In genomic region chr12:27823038-27823437, GRCh38 we compare ENCODE assay signal across 22 cellular contexts. TPM values are rescaled to one million over a fixed set of nuclear protein-coding genes. Genes with fewer than 3 reads are reported as not detected.
DNase-seq lines count a peak whose midpoint lies in the region; ATAC-seq, FAIRE-seq and TF ChIP-seq lines count a peak whose summit lies in the region.
"Had no signal": no experiment of that assay in that cellular context is flagged by ENCODE, and none has a peak within 500 bp of the region (broad histone marks: within the 10 kb centered on the region; RNA-seq: fewer than 3 reads in every experiment).

No MANE protein-coding gene starts in this region.

- H3K4me1 Mint-ChIP-seq in activated CD4-positive, alpha-beta T cell treated with anti-CD3 and anti-CD28 coated beads for 36 hours = peaks cover 33% of the 10 kb centered on the region
- H3K4me1 Mint-ChIP-seq in activated T-helper 1 cell treated with anti-CD3 and anti-CD28 coated beads, Interleukin-12 subunit alpha, Interleukin-12 subunit beta, Interleukin-2, Interleukin-4 antibody, amounts not matched to agents 30 ng/mL and 10 ng/mL and 1 ng/mL, durations not matched to agents 14 hours and 24 hours and 36 hours (ENCODE audit: low read depth) = peaks cover 59% of the 10 kb centered on the region

- H3K36me3 Mint-ChIP-seq in activated CD4-positive, alpha-beta T cell treated with anti-CD3 and anti-CD28 coated beads for 36 hours (ENCODE audit: low read depth) = no peaks in the 10 kb centered on the region
- H3K36me3 Mint-ChIP-seq in activated T-helper 1 cell treated with anti-CD3 and anti-CD28 coated beads, Interleukin-12 subunit alpha, Interleukin-12 subunit beta, Interleukin-2, Interleukin-4 antibody, amounts not matched to agents 30 ng/mL and 10 ng/mL and 1 ng/mL, durations not matched to agents 14 hours and 24 hours and 36 hours (ENCODE audit: low read depth) = no peaks in the 10 kb centered on the region
- H3K36me3 Mint-ChIP-seq: activated naive CD8-positive, alpha-beta T cell treated with anti-CD3 and anti-CD28 coated beads, Interleukin-2, amount 10 ng/mL, durations not matched to agents 7 days and 5 days had no signal

- BruUV-seq in HepG2 (replicated peaks; lab: Mats Ljungman, UMichigan) = no TSS peak

- H3K9me3 ChIP-seq in HepG2 (ENCODE audit: low read length) = no peaks in the 10 kb centered on the region
- H3K9me3 ChIP-seq: neutrophil, prostate gland had no signal

- no peaks in the 10 kb centered on the region for H4K20me1 ChIP-seq in HepG2 (ENCODE audit: insufficient read depth, low read length)

- peak; percentile 30 for DNase-seq in activated CD4-positive, alpha-beta T cell treated with anti-CD3 and anti-CD28 coated beads for 36 hours
- DNase-seq in activated CD4-positive, alpha-beta T cell treated with anti-CD3 and anti-CD28 coated beads for 4 hours = no peak
- peak; percentile 23 for DNase-seq in stimulated activated CD4-positive, alpha-beta T cell treated with anti-CD3 and anti-CD28 coated beads, Interleukin-1b, Interleukin-23, amount 100 ng/mL, for 48 hours
- DNase-seq in stimulated activated CD4-positive, alpha-beta T cell treated with anti-CD3 and anti-CD28 coated beads, Interleukin-4, amount 100 ng/mL, for 1 hour = no peak
- DNase-seq in activated T-helper 1 cell treated with anti-CD3 and anti-CD28 coated beads, Interleukin-12 subunit alpha, Interleukin-12 subunit beta, Interleukin-2, Interleukin-4 antibody, amounts not matched to agents 30 ng/mL and 10 ng/mL and 1 ng/mL, durations not matched to agents 14 hours and 24 hours and 36 hours (ENCODE audit: low spot score) = no peak
- no peak for DNase-seq in SKM-1 treated with dmso at 0.1 percent for 144 hours (lab: John Stamatoyannopoulos, UW; ENCODE audit: unreplicated experiment)
- no peak for DNase-seq in HepG2 (ENCODE audit: low spot score)
- DNase-seq: activated naive CD8-positive, alpha-beta T cell treated with anti-CD3 and anti-CD28 coated beads, Interleukin-2, amount 10 ng/mL, durations not matched to agents 7 days and 5 days; NCI-H1436 treated with DMSO at 0.1 percent for 48 hours; NCI-H510A; RPMI8226; trophoblast cell had no signal

- no peak overlapping the region for H3K27ac Mint-ChIP-seq in activated CD4-positive, alpha-beta T cell treated with anti-CD3 and anti-CD28 coated beads for 36 hours
- H3K27ac Mint-ChIP-seq in activated T-helper 1 cell treated with anti-CD3 and anti-CD28 coated beads, Interleukin-12 subunit alpha, Interleukin-12 subunit beta, Interleukin-2, Interleukin-4 antibody, amounts not matched to agents 30 ng/mL and 10 ng/mL and 1 ng/mL, durations not matched to agents 14 hours and 24 hours and 36 hours = peak overlapping the region; percentile 53
- H3K27ac Mint-ChIP-seq: activated naive CD8-positive, alpha-beta T cell treated with anti-CD3 and anti-CD28 coated beads, Interleukin-2, amount 10 ng/mL, durations not matched to agents 7 days and 5 days had no signal

- peaks cover 25% of the 10 kb centered on the region for H3K4me1 ChIP-seq in HepG2 (ENCODE audit: insufficient read depth, low read length)
- H3K4me1 ChIP-seq: prostate gland had no signal

- TF ChIP-seq POLR2A in HepG2 (IDR thresholded peaks at IDR 0.05; ENCODE audit: insufficient read depth in 1 of 2, low read depth in 2 of 2, low read length in 2 of 2) = no peak

- CTCF ChIA-PET in activated CD4-positive, alpha-beta T cell treated with anti-CD3 and anti-CD28 coated beads for 36 hours (lab: Charles Lee) = interaction anchor here (0.9 to 4.4 kb wide), 5 partner anchors 12 to 41 kb away, joined by 4 to 79 read pairs (median 8); no protein-coding TSS in a partner anchor
- CTCF ChIA-PET in HepG2 (lab: Yijun Ruan, JAX; ENCODE audit: low intra/inter-chr PET ratio, low total read pairs) = no interaction called here

- H3K4me2 ChIP-seq in HepG2 (ENCODE audit: low read depth, low read length) = no peak overlapping the region

- WGBS in HepG2 (ENCODE audit: low lambda C conversion rate) = 54% methylated on average over 5 of the region's 5 CpGs

- no peaks in the 10 kb centered on the region for H3K36me3 ChIP-seq in HepG2 (replicated peaks in 1 of 2; ENCODE audit: control insufficient read depth in 1 of 2, insufficient read depth in 2 of 2, low read length in 2 of 2)
- H3K36me3 ChIP-seq: neutrophil, prostate gland had no signal

- POLR2A ChIA-PET in activated CD4-positive, alpha-beta T cell treated with anti-CD3 and anti-CD28 coated beads for 36 hours (lab: Charles Lee) = interaction anchor here (0.6 to 1.5 kb wide), 3 partner anchors 24 to 43 kb away, joined by 3 to 5 read pairs (median 3); partner anchors contain the start of genes KLHL42 and MANSC4
- POLR2A ChIA-PET in HepG2 (lab: Yijun Ruan, JAX) = no interaction called here

- H3K9me3 Mint-ChIP-seq in activated CD4-positive, alpha-beta T cell treated with anti-CD3 and anti-CD28 coated beads for 36 hours (ENCODE audit: low read depth) = no peaks in the 10 kb centered on the region
- H3K9me3 Mint-ChIP-seq in activated T-helper 1 cell treated with anti-CD3 and anti-CD28 coated beads, Interleukin-12 subunit alpha, Interleukin-12 subunit beta, Interleukin-2, Interleukin-4 antibody, amounts not matched to agents 30 ng/mL and 10 ng/mL and 1 ng/mL, durations not matched to agents 14 hours and 24 hours and 36 hours = no peaks in the 10 kb centered on the region
- H3K9me3 Mint-ChIP-seq: activated naive CD8-positive, alpha-beta T cell treated with anti-CD3 and anti-CD28 coated beads, Interleukin-2, amount 10 ng/mL, durations not matched to agents 7 days and 5 days; central memory CD8-positive, alpha-beta T cell had no signal

- no peak for TF ChIP-seq RAD21 in HepG2 (CRISPR knock-in tag; IDR thresholded peaks at IDR 0.05)

- intact Hi-C loops in activated CD4-positive, alpha-beta T cell treated with anti-CD3 and anti-CD28 coated beads for 36 hours (cut with DNase I, micrococcal nuclease) = loop anchor here (2.0 to 10.0 kb wide), 8 partner anchors 112 to 1259 kb away; partner anchors contain the start of genes CCDC91 (in 1 of the 2), MRPS35 (in 1 of the 2) and PPFIBP1 (in 1 of the 2)
- intact Hi-C loops in activated T-helper 1 cell treated with anti-CD3 and anti-CD28 coated beads, Interleukin-12 subunit alpha, Interleukin-12 subunit beta, Interleukin-2, Interleukin-4 antibody, amounts not matched to agents 30 ng/mL and 10 ng/mL and 1 ng/mL, durations not matched to agents 14 hours and 24 hours and 36 hours (cut with micrococcal nuclease) = loop anchor here (2.0 to 10.0 kb wide), 9 partner anchors 40 to 1548 kb away; partner anchors contain the start of genes FGFR1OP2, INTS13, MED21 and STK38L
- intact Hi-C loops in HepG2 (cut with micrococcal nuclease; ENCODE audit: unreplicated experiment) = no loop called here

- H2AFZ ChIP-seq in HepG2 (ENCODE audit: low read length) = no peak overlapping the region

- TF ChIP-seq EP300 in HepG2 (IDR thresholded peaks at IDR 0.05; ENCODE audit: low read depth in 2 of 2, low read length in 2 of 2) = no peak
- no peak for TF ChIP-seq EP300 in HepG2 (CRISPR knock-in tag; IDR thresholded peaks at IDR 0.05; ENCODE audit: borderline replicate concordance)

- no peak overlapping the region for H3K9ac ChIP-seq in HepG2 (ENCODE audit: insufficient read depth, low read depth, low read length)

- H3K4me3 ChIP-seq in HepG2 (replicated peaks in 1 of 3; ENCODE audit: insufficient read depth in 1 of 3, low read depth in 2 of 3, low read length in 3 of 3) = no peak overlapping the region
- H3K4me3 ChIP-seq: prostate gland, SK-N-MC had no signal

- ATAC-seq in activated CD4-positive, alpha-beta T cell treated with anti-CD3 and anti-CD28 coated beads for 36 hours = no peak
- ATAC-seq in HG03175 (IDR thresholded peaks at IDR 0.05; ENCODE audit: unreplicated experiment) (no peak), HepG2 (no peak)

- H3K27ac ChIP-seq in HepG2 (ENCODE audit: extremely low read length, insufficient read depth, low read length) = no peak overlapping the region
- H3K27ac ChIP-seq: 22Rv1, neutrophil, prostate gland, SK-N-MC had no signal

- H3K27me3 ChIP-seq in HepG2 (ENCODE audit: control insufficient read depth in 1 of 2, insufficient read depth in 2 of 2, low read length in 2 of 2) = no peaks in the 10 kb centered on the region; a peak in 2 of 5 replicates

- peaks cover 46% of the 10 kb centered on the region for H3K27me3 Mint-ChIP-seq in activated CD4-positive, alpha-beta T cell treated with anti-CD3 and anti-CD28 coated beads for 36 hours
- peaks cover 26% of the 10 kb centered on the region for H3K27me3 Mint-ChIP-seq in activated T-helper 1 cell treated with anti-CD3 and anti-CD28 coated beads, Interleukin-12 subunit alpha, Interleukin-12 subunit beta, Interleukin-2, Interleukin-4 antibody, amounts not matched to agents 30 ng/mL and 10 ng/mL and 1 ng/mL, durations not matched to agents 14 hours and 24 hours and 36 hours (ENCODE audit: insufficient read depth)

- FAIRE-seq in HepG2 (lab: Jason Lieb, UNC) = no peak
- FAIRE-seq: H54 had no signal

- no peak for TF ChIP-seq CTCF in HepG2 (CRISPR knock-in tag; IDR thresholded peaks at IDR 0.05)

- no peak overlapping the region for H3K4me3 Mint-ChIP-seq in activated CD4-positive, alpha-beta T cell treated with anti-CD3 and anti-CD28 coated beads for 36 hours
- no peak overlapping the region for H3K4me3 Mint-ChIP-seq in activated T-helper 1 cell treated with anti-CD3 and anti-CD28 coated beads, Interleukin-12 subunit alpha, Interleukin-12 subunit beta, Interleukin-2, Interleukin-4 antibody, amounts not matched to agents 30 ng/mL and 10 ng/mL and 1 ng/mL, durations not matched to agents 14 hours and 24 hours and 36 hours

- no peaks in the 10 kb centered on the region for H3K79me2 ChIP-seq in HepG2 (ENCODE audit: insufficient read depth, low read length)

- in situ Hi-C loops in HepG2 (cut with HindIII; ENCODE audit: extremely low pct_ligation_motif_present, low pct_unique_long_range_greater_than_20kb) = no loop called here

RNA-seq across cellular contexts. Expression of gene MANSC4, which starts 43.0 kb away (rescaled TPM):
- total RNA-seq in activated CD4-positive, alpha-beta T cell treated with anti-CD3 and anti-CD28 coated beads for 36 hours = not detected
- not detected in 2 replicates for total RNA-seq in activated T-helper 1 cell treated with anti-CD3 and anti-CD28 coated beads, Interleukin-12 subunit alpha, Interleukin-12 subunit beta, Interleukin-2, Interleukin-4 antibody, amounts not matched to agents 30 ng/mL and 10 ng/mL and 1 ng/mL, durations not matched to agents 14 hours and 24 hours and 36 hours
- not detected in 2 replicates for total RNA-seq in HepG2 (2016; rRNA removed; fragmentation: Illumina TruSeq; extraction: Trizol)
- total RNA-seq in HepG2 (2016; cell fraction: cytosol; rRNA removed; fragmentation: Illumina TruSeq; extraction: Trizol; ENCODE audit: low read depth) = not detected in 2 replicates
- total RNA-seq in HepG2 (2016; cell fraction: insoluble cytoplasmic fraction; rRNA removed; fragmentation: Illumina TruSeq; extraction: Trizol) = not detected in 2 replicates
- not detected in 2 replicates for total RNA-seq in HepG2 (2016; cell fraction: membrane; rRNA removed; fragmentation: Illumina TruSeq; extraction: Trizol)
- total RNA-seq in HepG2 (2016; cell fraction: nucleus; rRNA removed; fragmentation: Illumina TruSeq; extraction: Trizol) = not detected in 2 replicates
- not detected in 2 replicates for polyA plus RNA-seq in HepG2 (2011; rRNA removed)
- not detected in 2 replicates for polyA plus RNA-seq in HepG2 (2011; cell fraction: cytosol; rRNA removed)
- not detected in 2 replicates for polyA plus RNA-seq in HepG2 (2011; cell fraction: nucleus; rRNA removed)
- polyA plus RNA-seq in HepG2 (2012) = not detected in 2 replicates
- polyA plus RNA-seq in HepG2 (2016; cell fraction: cytosol; fragmentation: Illumina TruSeq; extraction: Trizol; ENCODE audit: low read depth) = not detected in 2 replicates
- polyA plus RNA-seq in HepG2 (2016; cell fraction: insoluble cytoplasmic fraction; fragmentation: Illumina TruSeq; extraction: Trizol; ENCODE audit: low read depth) = not detected in 2 replicates
- polyA plus RNA-seq in HepG2 (2016; cell fraction: membrane; fragmentation: Illumina TruSeq; extraction: Trizol; ENCODE audit: low read depth) = not detected in 2 replicates
- polyA plus RNA-seq in HepG2 (2016; cell fraction: nucleus; fragmentation: Illumina TruSeq; extraction: Trizol; ENCODE audit: insufficient read depth, low read depth) = not detected in 2 replicates
- polyA minus RNA-seq in HepG2 (2011; rRNA and poly(A)+ RNA removed; ENCODE audit: low replicate concordance) = not detected in 2 replicates
- polyA minus RNA-seq in HepG2 (2011; cell fraction: cytosol; rRNA and poly(A)+ RNA removed) = not detected in 2 replicates
- not detected in 2 replicates for polyA minus RNA-seq in HepG2 (2011; cell fraction: nucleus; rRNA and poly(A)+ RNA removed)
- total RNA-seq: activated naive CD8-positive, alpha-beta T cell treated with anti-CD3 and anti-CD28 coated beads, Interleukin-2, amount 10 ng/mL, durations not matched to agents 7 days and 5 days; dermis microvascular lymphatic vessel endothelial cell; HT1080; prostate gland; T-helper 2 cell treated with Interferon-gamma antibody and Interleukin-4, amounts not matched to agents 100 ng/mL and 5 ng/mL, for 36 hours had no signal

RNA-seq across cellular contexts. Expression of gene KLHL42, which starts 43.0 kb away (rescaled TPM):
- 1 to 10 TPM; 7.1 to 9.2 TPM for total RNA-seq in activated CD4-positive, alpha-beta T cell treated with anti-CD3 and anti-CD28 coated beads for 36 hours
- 19.5 and 21.7 TPM in 2 replicates for total RNA-seq in activated T-helper 1 cell treated with anti-CD3 and anti-CD28 coated beads, Interleukin-12 subunit alpha, Interleukin-12 subunit beta, Interleukin-2, Interleukin-4 antibody, amounts not matched to agents 30 ng/mL and 10 ng/mL and 1 ng/mL, durations not matched to agents 14 hours and 24 hours and 36 hours
- 7.9 and 14.0 TPM in 2 replicates for total RNA-seq in HepG2 (2016; rRNA removed; fragmentation: Illumina TruSeq; extraction: Trizol)
- total RNA-seq in HepG2 (2016; cell fraction: cytosol; rRNA removed; fragmentation: Illumina TruSeq; extraction: Trizol; ENCODE audit: low read depth) = 2.3 and 2.6 TPM in 2 replicates
- total RNA-seq in HepG2 (2016; cell fraction: insoluble cytoplasmic fraction; rRNA removed; fragmentation: Illumina TruSeq; extraction: Trizol) = 8.7 and 13.3 TPM in 2 replicates
- total RNA-seq in HepG2 (2016; cell fraction: membrane; rRNA removed; fragmentation: Illumina TruSeq; extraction: Trizol) = 5.1 TPM in 2 replicates
- total RNA-seq in HepG2 (2016; cell fraction: nucleus; rRNA removed; fragmentation: Illumina TruSeq; extraction: Trizol) = 15.7 and 18.7 TPM in 2 replicates
- polyA plus RNA-seq in HepG2 (2011; rRNA removed) = 13.5 and 15.5 TPM in 2 replicates
- 7.4 and 8.0 TPM in 2 replicates for polyA plus RNA-seq in HepG2 (2011; cell fraction: cytosol; rRNA removed)
- 38.3 and 39.4 TPM in 2 replicates for polyA plus RNA-seq in HepG2 (2011; cell fraction: nucleus; rRNA removed)
- 6.4 and 7.7 TPM in 2 replicates for polyA plus RNA-seq in HepG2 (2012)
- 2.2 TPM in 2 replicates for polyA plus RNA-seq in HepG2 (2016; cell fraction: cytosol; fragmentation: Illumina TruSeq; extraction: Trizol; ENCODE audit: low read depth)
- 6.6 and 6.8 TPM in 2 replicates for polyA plus RNA-seq in HepG2 (2016; cell fraction: insoluble cytoplasmic fraction; fragmentation: Illumina TruSeq; extraction: Trizol; ENCODE audit: low read depth)
- 3.8 and 4.2 TPM in 2 replicates for polyA plus RNA-seq in HepG2 (2016; cell fraction: membrane; fragmentation: Illumina TruSeq; extraction: Trizol; ENCODE audit: low read depth)
- polyA plus RNA-seq in HepG2 (2016; cell fraction: nucleus; fragmentation: Illumina TruSeq; extraction: Trizol; ENCODE audit: insufficient read depth, low read depth) = 24.1 and 25.1 TPM in 2 replicates
- 30.9 and 54.6 TPM in 2 replicates for polyA minus RNA-seq in HepG2 (2011; rRNA and poly(A)+ RNA removed; ENCODE audit: low replicate concordance)
- 6.9 and 7.9 TPM in 2 replicates for polyA minus RNA-seq in HepG2 (2011; cell fraction: cytosol; rRNA and poly(A)+ RNA removed)
- 45.6 and 57.7 TPM in 2 replicates for polyA minus RNA-seq in HepG2 (2011; cell fraction: nucleus; rRNA and poly(A)+ RNA removed)

Comparison
In these comparisons a context has a peak if more than half of its experiments do, and no peak if none do; other contexts are left out.
1. DNase-seq: peak in activated CD4-positive, alpha-beta T cell treated with anti-CD3 and anti-CD28 coated beads for 36 hours (single experiment) and stimulated activated CD4-positive, alpha-beta T cell treated with anti-CD3 and anti-CD28 coated beads, Interleukin-1b, Interleukin-23, amount 100 ng/mL, for 48 hours (single experiment); none in activated CD4-positive, alpha-beta T cell treated with anti-CD3 and anti-CD28 coated beads for 4 hours (0 of 2), stimulated activated CD4-positive, alpha-beta T cell treated with anti-CD3 and anti-CD28 coated beads, Interleukin-4, amount 100 ng/mL, for 1 hour (single experiment), activated T-helper 1 cell treated with anti-CD3 and anti-CD28 coated beads, Interleukin-12 subunit alpha, Interleukin-12 subunit beta, Interleukin-2, Interleukin-4 antibody, amounts not matched to agents 30 ng/mL and 10 ng/mL and 1 ng/mL, durations not matched to agents 14 hours and 24 hours and 36 hours (single experiment), SKM-1 treated with dmso at 0.1 percent for 144 hours (single experiment) and HepG2 (single experiment).